ENCODE assay signal across 1 cellular context in the genomic region with DNA sequence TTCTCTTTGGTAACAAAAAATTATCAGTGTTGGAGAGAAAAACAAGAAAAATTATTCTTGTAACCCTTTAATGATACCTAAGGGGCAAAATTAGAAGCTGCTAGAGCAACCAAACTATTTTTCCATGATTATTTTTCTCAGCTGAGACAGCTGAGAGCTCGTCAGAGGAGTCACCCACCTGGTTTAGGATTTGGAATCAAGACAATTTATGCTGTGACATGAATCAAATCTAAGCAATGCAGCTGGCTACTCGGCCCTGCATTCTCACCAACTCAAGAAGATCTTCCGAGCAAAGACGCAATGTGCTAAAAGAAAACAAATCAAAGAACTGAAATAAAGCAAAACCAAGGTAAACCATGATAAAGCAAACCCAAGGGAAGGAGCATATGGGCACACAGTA.
TF ChIP-seq lines count a peak whose summit lies in the region.

No MANE protein-coding gene starts in this region.

TF ChIP-seq in WTC11, 78 proteins besides CTCF, POLR2A, EP300 and RAD21:
- TF ChIP-seq, protein P1, sequence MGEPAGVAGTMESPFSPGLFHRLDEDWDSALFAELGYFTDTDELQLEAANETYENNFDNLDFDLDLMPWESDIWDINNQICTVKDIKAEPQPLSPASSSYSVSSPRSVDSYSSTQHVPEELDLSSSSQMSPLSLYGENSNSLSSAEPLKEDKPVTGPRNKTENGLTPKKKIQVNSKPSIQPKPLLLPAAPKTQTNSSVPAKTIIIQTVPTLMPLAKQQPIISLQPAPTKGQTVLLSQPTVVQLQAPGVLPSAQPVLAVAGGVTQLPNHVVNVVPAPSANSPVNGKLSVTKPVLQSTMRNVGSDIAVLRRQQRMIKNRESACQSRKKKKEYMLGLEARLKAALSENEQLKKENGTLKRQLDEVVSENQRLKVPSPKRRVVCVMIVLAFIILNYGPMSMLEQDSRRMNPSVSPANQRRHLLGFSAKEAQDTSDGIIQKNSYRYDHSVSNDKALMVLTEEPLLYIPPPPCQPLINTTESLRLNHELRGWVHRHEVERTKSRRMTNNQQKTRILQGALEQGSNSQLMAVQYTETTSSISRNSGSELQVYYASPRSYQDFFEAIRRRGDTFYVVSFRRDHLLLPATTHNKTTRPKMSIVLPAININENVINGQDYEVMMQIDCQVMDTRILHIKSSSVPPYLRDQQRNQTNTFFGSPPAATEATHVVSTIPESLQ (CRISPR knock-in tag; IDR thresholded peaks at IDR 0.05), result no peak
- TF ChIP-seq CREB1 (CRISPR knock-in tag; IDR thresholded peaks at IDR 0.05), result no peak
- TF ChIP-seq GRHL2 (CRISPR knock-in tag; IDR thresholded peaks at IDR 0.05; ENCODE audit: insufficient replicate concordance, severe bottlenecking), result no peak
- TF ChIP-seq ESRRA (CRISPR knock-in tag; IDR thresholded peaks at IDR 0.05; ENCODE audit: borderline replicate concordance), result no peak
